ENCODE assay signal across 13 cellular contexts in genomic region chr4:76802546-76803021, GRCh38.
DNase-seq lines count a peak whose midpoint lies in the region; ATAC-seq and TF ChIP-seq lines count a peak whose summit lies in the region.
"Had no signal": no experiment of that assay in that cellular context is flagged by ENCODE, and none has a peak within 500 bp of the region (broad histone marks: within the 10 kb centered on the region; RNA-seq: fewer than 3 reads in every experiment).

No MANE protein-coding gene starts in this region.

- no peak for TF ChIP-seq EP300 in SK-N-SH (IDR thresholded peaks at IDR 0.05; ENCODE audit: borderline replicate concordance in 1 of 2, low read depth in 1 of 2, low read length in 1 of 2)
- no peak for TF ChIP-seq EP300 in gastroesophageal sphincter (IDR thresholded peaks at IDR 0.05)

- CTCF ChIA-PET in SK-N-SH (lab: Yijun Ruan, JAX): interaction anchor here (0.7 to 1.3 kb wide), 3 partner anchors 45 to 398 kb away, joined by 3 to 4 read pairs (median 3); no protein-coding TSS in a partner anchor
- CTCF ChIA-PET in CD4-positive, alpha-beta T cell (lab: Charles Lee): no interaction called here

- no peaks in the 10 kb centered on the region for H3K9me2 ChIP-seq in SK-N-SH

- POLR2A ChIA-PET in SK-N-SH (lab: Yijun Ruan, JAX): no interaction called here
- POLR2A ChIA-PET in CD4-positive, alpha-beta T cell (lab: Charles Lee): no interaction called here

- no peaks in the 10 kb centered on the region for H3K79me2 ChIP-seq in SK-N-SH (ENCODE audit: insufficient read depth)

- TF ChIP-seq POLR2A in gastroesophageal sphincter (IDR thresholded peaks at IDR 0.05): no peak

- no peak overlapping the region for H3K27ac Mint-ChIP-seq in CD4-positive, alpha-beta T cell
- H3K27ac Mint-ChIP-seq: activated naive CD4-positive, alpha-beta T cell treated with anti-CD3 and anti-CD28 coated beads, Interleukin-2, amount 50 U/mL, for 24 hours; natural killer cell; stimulated activated effector memory CD8-positive, alpha-beta T cell treated with anti-CD3 and anti-CD28 coated beads, Interleukin-12 subunit alpha, Interleukin-12 subunit beta, amount 100 ng/mL, for 72 hours had no signal

- no peak overlapping the region for H3K4me3 ChIP-seq in SK-N-SH (ENCODE audit: low read depth in 2 of 2, low read length in 1 of 2)
- H3K4me3 ChIP-seq in gastroesophageal sphincter: no peak overlapping the region
- no peak overlapping the region for H3K4me3 ChIP-seq in mesodermal cell (ENCODE audit: extremely low read depth, insufficient read depth, low read length, poor library complexity, severe bottlenecking)
- H3K4me3 ChIP-seq in upper lobe of right lung: no peak overlapping the region

- no peak for TF ChIP-seq RAD21 in SK-N-SH (IDR thresholded peaks at IDR 0.05; ENCODE audit: low read length)

- H3K9me3 ChIP-seq in SK-N-SH (0 out of 2 replicates have a peak, but pooled peaks cover 5% of the 10 kb centered on the region), gastroesophageal sphincter (peaks cover 0 to 8% (median 0%) of the 10 kb centered on the region in 3 donors), mesodermal cell (ENCODE audit: control insufficient read depth, low read length) (peaks cover 12% of the 10 kb centered on the region), upper lobe of right lung (no peaks in the 10 kb centered on the region)
- H3K9me3 ChIP-seq in CD4-positive, alpha-beta T cell (ENCODE audit: control insufficient read depth, low read length): no peaks in the 10 kb centered on the region

- no peak for TF ChIP-seq CTCF in SK-N-SH (IDR thresholded peaks at IDR 0.05)
- no peak for TF ChIP-seq CTCF in gastroesophageal sphincter (IDR thresholded peaks at IDR 0.05)
- no peak for TF ChIP-seq CTCF in upper lobe of right lung (IDR thresholded peaks at IDR 0.05)
- no peak for TF ChIP-seq CTCF in CD4-positive, alpha-beta T cell (IDR thresholded peaks at IDR 0.05)

- WGBS in SK-N-SH (ENCODE audit: low lambda C conversion rate): 95% methylated on average over 7 of the region's 7 CpGs
- 65 to 67% methylated on average over 2 to 7 of the region's 7 CpGs for WGBS in gastroesophageal sphincter (ENCODE audit: low coverage in 1 of 2), 2 donors
- WGBS in mesodermal cell (ENCODE audit: insufficient coverage in 2 of 2), 2 experiments: 13 to 32% methylated on average over 3 of the region's 7 CpGs

- DNase-seq in SK-N-SH (no peak), upper lobe of right lung (no peak), foreskin melanocyte (no peak), NCI-H82 treated with DMSO at 0.1 percent for 48 hours (lab: John Stamatoyannopoulos, UW; ENCODE audit: unreplicated experiment) (no peak)
- no peak for DNase-seq in CD4-positive, alpha-beta T cell
- DNase-seq: 8988T; effector CD4-positive, alpha-beta T cell; natural killer cell had no signal

- no peaks in the 10 kb centered on the region for H4K20me1 ChIP-seq in SK-N-SH (ENCODE audit: insufficient read depth)

- 0 out of 2 replicates have a peak overlapping the region, but pooled peaks have one; percentile 17 for H3K9ac ChIP-seq in SK-N-SH

- no peak overlapping the region for H3K4me2 ChIP-seq in SK-N-SH

- 0 out of 2 replicates have a peak overlapping the region, but pooled peaks have one; percentile 3 for H2AFZ ChIP-seq in SK-N-SH (ENCODE audit: low read depth)

- ATAC-seq in SK-N-SH treated with all-trans-retinoic acid at 6 μM for 48 hours (no peak), gastroesophageal sphincter (no peak), upper lobe of right lung (no peak)
- ATAC-seq in CD4-positive, alpha-beta T cell (ENCODE audit: poor library complexity): no peak
- ATAC-seq: natural killer cell; stimulated activated effector memory CD8-positive, alpha-beta T cell treated with anti-CD3 and anti-CD28 coated beads, Interleukin-12 subunit alpha, Interleukin-12 subunit beta, amount 100 ng/mL, for 72 hours had no signal

- H3K4me1 ChIP-seq in SK-N-SH (ENCODE audit: control insufficient read depth in 1 of 2, insufficient read depth in 2 of 2, low read depth in 1 of 2, low read length in 1 of 2) (peaks cover 0 to 3% of the 10 kb centered on the region in 2 experiments; a peak in 2 of 4 replicates), gastroesophageal sphincter (peaks cover 0 to 13% (median 0%) of the 10 kb centered on the region in 3 donors), mesodermal cell (ENCODE audit: control insufficient read depth, insufficient read depth, low read length, poor library complexity, severe bottlenecking) (peaks cover 28% of the 10 kb centered on the region), upper lobe of right lung (no peaks in the 10 kb centered on the region)

- H3K27ac ChIP-seq in SK-N-SH (ENCODE audit: low read depth in 2 of 2, low read length in 1 of 2) (peak overlapping the region in 1 of 2 experiments; percentile 69; a peak in 2 of 4 replicates), gastroesophageal sphincter (peak overlapping the region in 3 of 4 donors; percentile 36 to 64 (median 59)), mesodermal cell (ENCODE audit: low read depth, low read length, severe bottlenecking) (peak overlapping the region; percentile 98), upper lobe of right lung (peak overlapping the region; percentile 72)
- no peak overlapping the region for H3K27ac ChIP-seq in CD4-positive, alpha-beta T cell (ENCODE audit: low read depth, low read length)

- H3K27me3 ChIP-seq in SK-N-SH (ENCODE audit: insufficient read depth) (no peaks in the 10 kb centered on the region), gastroesophageal sphincter (no peaks in the 10 kb centered on the region), upper lobe of right lung (no peaks in the 10 kb centered on the region)
- H3K27me3 ChIP-seq in CD4-positive, alpha-beta T cell (ENCODE audit: control insufficient read depth, insufficient read depth, low read length): peaks cover 5% of the 10 kb centered on the region

- H3K36me3 Mint-ChIP-seq in CD4-positive, alpha-beta T cell (ENCODE audit: low read depth): no peaks in the 10 kb centered on the region
- H3K36me3 Mint-ChIP-seq: natural killer cell; stimulated activated effector memory CD8-positive, alpha-beta T cell treated with anti-CD3 and anti-CD28 coated beads, Interleukin-12 subunit alpha, Interleukin-12 subunit beta, amount 100 ng/mL, for 72 hours had no signal

- intact Hi-C loops in upper lobe of right lung (cut with DNase I): no loop called here
- intact Hi-C loops in CD4-positive, alpha-beta T cell (cut with DNase I, micrococcal nuclease): no loop called here

- no peaks in the 10 kb centered on the region for H3F3A ChIP-seq in SK-N-SH (replicated peaks; ENCODE audit: insufficient read depth)

- H3K4me1 Mint-ChIP-seq in CD4-positive, alpha-beta T cell (ENCODE audit: low read depth): no peaks in the 10 kb centered on the region
- H3K4me1 Mint-ChIP-seq: activated naive CD4-positive, alpha-beta T cell treated with anti-CD3 and anti-CD28 coated beads, Interleukin-2, amount 50 U/mL, for 24 hours; natural killer cell; stimulated activated effector memory CD8-positive, alpha-beta T cell treated with anti-CD3 and anti-CD28 coated beads, Interleukin-12 subunit alpha, Interleukin-12 subunit beta, amount 100 ng/mL, for 72 hours had no signal

- no peaks in the 10 kb centered on the region for H3K9me3 Mint-ChIP-seq in CD4-positive, alpha-beta T cell
- H3K9me3 Mint-ChIP-seq: activated naive CD4-positive, alpha-beta T cell treated with anti-CD3 and anti-CD28 coated beads, Interleukin-2, amount 50 U/mL, for 24 hours; natural killer cell had no signal

- no peak overlapping the region for H3K4me3 Mint-ChIP-seq in CD4-positive, alpha-beta T cell
- H3K4me3 Mint-ChIP-seq: activated naive CD4-positive, alpha-beta T cell treated with anti-CD3 and anti-CD28 coated beads, Interleukin-2, amount 50 U/mL, for 24 hours; natural killer cell; stimulated activated effector memory CD8-positive, alpha-beta T cell treated with anti-CD3 and anti-CD28 coated beads, Interleukin-12 subunit alpha, Interleukin-12 subunit beta, amount 100 ng/mL, for 72 hours had no signal

- no peaks in the 10 kb centered on the region for H3K36me3 ChIP-seq in SK-N-SH (replicated peaks in 1 of 2; ENCODE audit: control insufficient read depth in 1 of 2, insufficient read depth in 2 of 2, low read length in 1 of 2)
- H3K36me3 ChIP-seq in gastroesophageal sphincter: no peaks in the 10 kb centered on the region
- H3K36me3 ChIP-seq in mesodermal cell (ENCODE audit: control insufficient read depth, insufficient read depth, low read length): no peaks in the 10 kb centered on the region
- no peaks in the 10 kb centered on the region for H3K36me3 ChIP-seq in upper lobe of right lung

- H3K27me3 Mint-ChIP-seq in CD4-positive, alpha-beta T cell: peaks cover 15% of the 10 kb centered on the region

TF ChIP-seq in SK-N-SH, 30 proteins besides CTCF, POLR2A, EP300 and RAD21 (continues in another document):
- TF ChIP-seq JUND (IDR thresholded peaks at IDR 0.05): no peak
- no peak for TF ChIP-seq PBX3 (IDR thresholded peaks at IDR 0.05)

TF ChIP-seq in SK-N-SH treated with all-trans-retinoic acid at 6 μM for 48 hours, 23 proteins besides CTCF, POLR2A, EP300 and RAD21 (continues in another document):
- TF ChIP-seq ISL1 (CRISPR knock-in tag; IDR thresholded peaks at IDR 0.05): no peak
- no peak for TF ChIP-seq TSHZ2 (CRISPR knock-in tag; IDR thresholded peaks at IDR 0.05)
- TF ChIP-seq OSR1 (CRISPR knock-in tag; IDR thresholded peaks at IDR 0.05): no peak
